ENCODE assay signal across 14 cellular contexts in genomic region chr3:14273886-14274517, GRCh38.
A peak's percentile ranks its signal among the peaks of the same experiment; 100 is the strongest.
DNase-seq lines count a peak whose midpoint lies in the region; ATAC-seq and TF ChIP-seq lines count a peak whose summit lies in the region.
"Had no signal": no experiment of that assay in that cellular context is flagged by ENCODE, and none has a peak within 500 bp of the region (broad histone marks: within the 10 kb centered on the region; RNA-seq: fewer than 3 reads in every experiment).

No MANE protein-coding gene starts in this region.

- no peak overlapping the region for H2AK9ac ChIP-seq in IMR-90 (replicated peaks; ENCODE audit: low read depth, low read length, poor library complexity)

- H2BK15ac ChIP-seq in IMR-90 (ENCODE audit: low read depth, low read length): no peak overlapping the region

- no peak overlapping the region for H2BK5ac ChIP-seq in IMR-90 (ENCODE audit: low read depth, low read length, poor library complexity, severe bottlenecking)

- no peak overlapping the region for H2AK5ac ChIP-seq in IMR-90 (ENCODE audit: low read depth, low read length)

- no peak overlapping the region for H4K5ac ChIP-seq in IMR-90 (ENCODE audit: low read depth, low read length)

- intact Hi-C loops in IMR-90 (cut with micrococcal nuclease): no loop called here

- TF ChIP-seq POLR2A in IMR-90 (IDR thresholded peaks at IDR 0.05; ENCODE audit: low read depth, low read length): no peak

- peaks cover 82% of the 10 kb centered on the region for H3K4me1 Mint-ChIP-seq in WTC11
- H3K4me1 Mint-ChIP-seq in mesothelial cell of epicardium: peaks cover 14% of the 10 kb centered on the region
- H3K4me1 Mint-ChIP-seq: natural killer cell had no signal

- no peak overlapping the region for H3K56ac ChIP-seq in IMR-90 (ENCODE audit: extremely low read depth, insufficient read depth, low read length)

- H4K20me1 ChIP-seq in IMR-90 (ENCODE audit: insufficient read depth, low read length): no peaks in the 10 kb centered on the region

- POLR2A ChIA-PET in IMR-90 (lab: Charles Lee; ENCODE audit: unreplicated experiment): no interaction called here
- POLR2A ChIA-PET in WTC11 (lab: Charles Lee): no interaction called here

- dilution Hi-C loops in IMR-90 (cut with HindIII; ENCODE audit: low sequenced_read_pairs, unreplicated experiment): no loop called here

- H3K4me3 Mint-ChIP-seq in WTC11 (no peak overlapping the region), mesothelial cell of epicardium (no peak overlapping the region)
- H3K4me3 Mint-ChIP-seq: natural killer cell had no signal

- no peaks in the 10 kb centered on the region for H3K9me3 ChIP-seq in IMR-90 (ENCODE audit: control insufficient read depth, insufficient read depth, low read length)
- H3K9me3 ChIP-seq: testis had no signal

- H3K9ac ChIP-seq in IMR-90 (ENCODE audit: low read depth, low read length): no peak overlapping the region

- no peak overlapping the region for H2BK120ac ChIP-seq in IMR-90 (ENCODE audit: low read depth, low read length)

- H3K14ac ChIP-seq in IMR-90 (replicated peaks; ENCODE audit: low read depth, low read length): no peak overlapping the region

- H3K27me3 Mint-ChIP-seq in WTC11 (ENCODE audit: low read depth): peaks cover 3% of the 10 kb centered on the region
- H3K27me3 Mint-ChIP-seq in mesothelial cell of epicardium (ENCODE audit: low read depth): no peaks in the 10 kb centered on the region

- no peaks in the 10 kb centered on the region for H3K79me1 ChIP-seq in IMR-90 (ENCODE audit: low read depth in 1 of 2, low read length in 2 of 2)

- H3K9me1 ChIP-seq in IMR-90 (ENCODE audit: insufficient read depth, low read length): no peaks in the 10 kb centered on the region; the same call in 1 of the 2 replicates

- H3K4ac ChIP-seq in IMR-90 (ENCODE audit: low read depth, low read length): no peak overlapping the region

- in situ Hi-C loops in IMR-90 (cut with MboI; ENCODE audit: low sequenced_read_pairs): no loop called here

- 88% methylated on average over 6 of the region's 10 CpGs; no CpG with 5 or more reads in 1 of the 2 experiments for WGBS in IMR-90 (ENCODE audit: extremely low coverage in 2 of 2, insufficient read length in 1 of 2), 2 experiments

- H3K18ac ChIP-seq in IMR-90 (ENCODE audit: low read depth, low read length): no peak overlapping the region

- peak overlapping the region; percentile 98 for H3K27ac Mint-ChIP-seq in WTC11
- H3K27ac Mint-ChIP-seq in mesothelial cell of epicardium: peak overlapping the region; percentile 23
- H3K27ac Mint-ChIP-seq: natural killer cell had no signal

- H3K4me2 ChIP-seq in IMR-90 (ENCODE audit: low read depth, low read length): no peak overlapping the region

- H3K23ac ChIP-seq in IMR-90 (ENCODE audit: low read depth, low read length): no peak overlapping the region

- no peak overlapping the region for H2BK20ac ChIP-seq in IMR-90 (ENCODE audit: low read depth, low read length)

- H3K36me3 Mint-ChIP-seq in WTC11 (peaks cover 5% of the 10 kb centered on the region; the same call in 1 of the 2 replicates), mesothelial cell of epicardium (no peaks in the 10 kb centered on the region)
- H3K36me3 Mint-ChIP-seq: natural killer cell had no signal

- H4K91ac ChIP-seq in IMR-90 (ENCODE audit: insufficient read depth, low read depth, low read length): no peak overlapping the region

- peak overlapping the region; percentile 32 for H2AFZ ChIP-seq in IMR-90 (replicated peaks; ENCODE audit: low read length, poor library complexity)

- no peaks in the 10 kb centered on the region; the same call in 1 of the 2 replicates for H3K4me1 ChIP-seq in IMR-90 (ENCODE audit: control insufficient read depth, insufficient read depth, low read length)
- H3K4me1 ChIP-seq: testis had no signal

- no peaks in the 10 kb centered on the region for H3K36me3 ChIP-seq in IMR-90 (ENCODE audit: control insufficient read depth, insufficient read depth, low read length)

- no TSS peak for BruUV-seq in IMR-90 (replicated peaks; lab: Mats Ljungman, UMichigan)

- H3K27ac ChIP-seq in IMR-90 (ENCODE audit: insufficient read depth, low read length): no peak overlapping the region
- H3K27ac ChIP-seq: testis had no signal

- ATAC-seq in IMR-90 (ENCODE audit: low read depth): no peak
- no peak for ATAC-seq in WTC11
- ATAC-seq: left ventricle myocardium superior, natural killer cell had no signal

- no peak overlapping the region for H4K8ac ChIP-seq in IMR-90 (ENCODE audit: low read depth in 2 of 2, low read length in 2 of 2)

- peaks cover 2% of the 10 kb centered on the region for H3K27me3 ChIP-seq in IMR-90 (ENCODE audit: control insufficient read depth, insufficient read depth, low read length)
- H3K27me3 ChIP-seq: testis had no signal

- TF ChIP-seq CTCF in IMR-90 (conservative IDR thresholded peaks at IDR 0.05; ENCODE audit: low read depth, low read length) (no peak), WTC11 (IDR thresholded peaks at IDR 0.05) (no peak), mesothelial cell of epicardium (IDR thresholded peaks at IDR 0.05; ENCODE audit: unreplicated experiment) (no peak)

- H3K4me3 ChIP-seq in IMR-90 (ENCODE audit: insufficient read depth, low read depth, low read length): no peak overlapping the region
- H3K4me3 ChIP-seq: testis had no signal

- no peak for TF ChIP-seq RAD21 in IMR-90 (IDR thresholded peaks at IDR 0.05; ENCODE audit: low read length)

- CTCF ChIA-PET in IMR-90 (lab: Yijun Ruan, JAX): no interaction called here
- CTCF ChIA-PET in WTC11 (lab: Charles Lee): interaction anchor here (0.7 to 1.1 kb wide), 2 partner anchors 118 to 194 kb away, joined by 3 read pairs; no protein-coding TSS in a partner anchor

- DNase-seq in NCI-H82 (lab: John Stamatoyannopoulos, UW) (peak; percentile 18), NCI-H82 treated with DMSO at 0.1 percent for 48 hours (lab: John Stamatoyannopoulos, UW; ENCODE audit: unreplicated experiment) (no peak), IMR-90 (peak; percentile 35), WTC11 (ENCODE audit: low spot score) (no peak), mesothelial cell of epicardium (ENCODE audit: low spot score in 2 of 2, unreplicated experiment in 2 of 2) (no peak), mucosa of gallbladder (ENCODE audit: low spot score) (no peak), NCI-H345 (lab: John Stamatoyannopoulos, UW) (no peak), COR-L47 (lab: John Stamatoyannopoulos, UW) (no peak)
- DNase-seq: activated effector memory CD4-positive, alpha-beta T cell treated with Interleukin-2 at 50 U/mL for 16 hours; aorta; hippocampal formation; left ventricle myocardium superior; natural killer cell; testis had no signal

- peaks cover 6% of the 10 kb centered on the region for H3K9me3 Mint-ChIP-seq in WTC11
- H3K9me3 Mint-ChIP-seq in mesothelial cell of epicardium: peaks cover 5% of the 10 kb centered on the region
- H3K9me3 Mint-ChIP-seq: natural killer cell had no signal

TF ChIP-seq in IMR-90, 13 proteins besides CTCF, POLR2A, EP300 and RAD21:
- no peak for TF ChIP-seq USF2 (IDR thresholded peaks at IDR 0.05; ENCODE audit: low read depth, low read length)
- TF ChIP-seq NFE2L2 (IDR thresholded peaks at IDR 0.05; ENCODE audit: low read depth, low read length): no peak
- TF ChIP-seq RFX5 (IDR thresholded peaks at IDR 0.05; ENCODE audit: low read depth, low read length): no peak
- TF ChIP-seq SMC3 (IDR thresholded peaks at IDR 0.05; ENCODE audit: low read depth, low read length): no peak
- TF ChIP-seq CEBPB (IDR thresholded peaks at IDR 0.05; ENCODE audit: low read depth, low read length): no peak
- TF ChIP-seq RCOR1 (IDR thresholded peaks at IDR 0.05; ENCODE audit: insufficient replicate concordance, low read length): no peak
- no peak for TF ChIP-seq BHLHE40 (IDR thresholded peaks at IDR 0.05; ENCODE audit: low read depth, low read length)
- no peak for TF ChIP-seq MAFK (IDR thresholded peaks at IDR 0.05; ENCODE audit: low read depth, low read length)

TF ChIP-seq in WTC11, 78 proteins besides CTCF, POLR2A, EP300 and RAD21:
- TF ChIP-seq NFATC4 (CRISPR knock-in tag; IDR thresholded peaks at IDR 0.05): 0 out of 2 replicates have a peak, but pooled peaks have one; percentile 42
- TF ChIP-seq, protein P1, sequence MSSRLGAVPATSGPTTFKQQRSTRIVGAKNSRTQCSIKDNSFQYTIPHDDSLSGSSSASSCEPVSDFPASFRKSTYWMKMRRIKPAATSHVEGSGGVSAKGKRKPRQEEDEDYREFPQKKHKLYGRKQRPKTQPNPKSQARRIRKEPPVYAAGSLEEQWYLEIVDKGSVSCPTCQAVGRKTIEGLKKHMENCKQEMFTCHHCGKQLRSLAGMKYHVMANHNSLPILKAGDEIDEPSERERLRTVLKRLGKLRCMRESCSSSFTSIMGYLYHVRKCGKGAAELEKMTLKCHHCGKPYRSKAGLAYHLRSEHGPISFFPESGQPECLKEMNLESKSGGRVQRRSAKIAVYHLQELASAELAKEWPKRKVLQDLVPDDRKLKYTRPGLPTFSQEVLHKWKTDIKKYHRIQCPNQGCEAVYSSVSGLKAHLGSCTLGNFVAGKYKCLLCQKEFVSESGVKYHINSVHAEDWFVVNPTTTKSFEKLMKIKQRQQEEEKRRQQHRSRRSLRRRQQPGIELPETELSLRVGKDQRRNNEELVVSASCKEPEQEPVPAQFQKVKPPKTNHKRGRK (CRISPR knock-in tag; IDR thresholded peaks at IDR 0.05; ENCODE audit: borderline replicate concordance): no peak

Comparison
In these comparisons a context has a peak if more than half of its experiments do, and no peak if none do; other contexts are left out.
1. DNase-seq: peak in NCI-H82 (single experiment) and IMR-90 (single experiment); none in NCI-H82 treated with DMSO at 0.1 percent for 48 hours (single experiment), WTC11 (single experiment), mesothelial cell of epicardium (0 of 2), mucosa of gallbladder (single experiment), NCI-H345 (single experiment) and COR-L47 (single experiment).